22 cellular contexts compared by ENCODE assay signal in genomic region chr5:75671506-75671905, GRCh38. TPM values are rescaled to one million over a fixed set of nuclear protein-coding genes. Genes with fewer than 3 reads are reported as not detected.
DNase-seq lines count a peak whose midpoint lies in the region; ATAC-seq, FAIRE-seq and TF ChIP-seq lines count a peak whose summit lies in the region.
"Had no signal": no experiment of that assay in that cellular context is flagged by ENCODE, and none has a peak within 500 bp of the region (broad histone marks: within the 10 kb centered on the region; RNA-seq: fewer than 3 reads in every experiment).

No MANE protein-coding gene starts in this region.

- H3K9me3 Mint-ChIP-seq in activated T-helper 2 cell treated with anti-CD3 and anti-CD28 coated beads, Interferon-gamma antibody, Interleukin-2, Interleukin-4, amounts not matched to agents 10 μg/mL and 5 μg/mL and 100 μg/mL, durations not matched to agents 14 hours and 24 hours and 36 hours, result no peaks in the 10 kb centered on the region
- no peaks in the 10 kb centered on the region for H3K9me3 Mint-ChIP-seq in osteocyte (ENCODE audit: unreplicated experiment)
- H3K9me3 Mint-ChIP-seq in mesothelial cell of epicardium, result no peaks in the 10 kb centered on the region
- no peaks in the 10 kb centered on the region for H3K9me3 Mint-ChIP-seq in CD8-positive, alpha-beta T cell
- H3K9me3 Mint-ChIP-seq: CD4-positive, alpha-beta T cell had no signal

- no peaks in the 10 kb centered on the region for H3K9me3 ChIP-seq in CD8-positive, alpha-beta T cell (ENCODE audit: low read length)
- H3K9me3 ChIP-seq: BLaER1, Caco-2 had no signal

- H3K4me3 ChIP-seq in CD8-positive, alpha-beta T cell (ENCODE audit: low read depth, low read length), result no peak overlapping the region
- H3K4me3 ChIP-seq: BLaER1 had no signal

- POLR2A ChIA-PET in CD8-positive, alpha-beta T cell (lab: Charles Lee), result no interaction called here

- no peak overlapping the region for H3K4me3 Mint-ChIP-seq in activated T-helper 2 cell treated with anti-CD3 and anti-CD28 coated beads, Interferon-gamma antibody, Interleukin-2, Interleukin-4, amounts not matched to agents 10 μg/mL and 5 μg/mL and 100 μg/mL, durations not matched to agents 14 hours and 24 hours and 36 hours (ENCODE audit: low read depth)
- no peak overlapping the region for H3K4me3 Mint-ChIP-seq in osteocyte (ENCODE audit: unreplicated experiment)
- no peak overlapping the region for H3K4me3 Mint-ChIP-seq in mesothelial cell of epicardium
- H3K4me3 Mint-ChIP-seq in CD8-positive, alpha-beta T cell, result no peak overlapping the region
- H3K4me3 Mint-ChIP-seq: CD4-positive, alpha-beta T cell had no signal

- DNase-seq in LHCN-M2 (ENCODE audit: low read depth) (peak; percentile 18), osteocyte (ENCODE audit: extremely low spot score, unreplicated experiment) (no peak), mesothelial cell of epicardium (ENCODE audit: low spot score in 2 of 2, unreplicated experiment in 2 of 2) (no peak)
- no peak for DNase-seq in activated T-helper 2 cell treated with anti-CD3 and anti-CD28 coated beads, Interferon-gamma antibody, Interleukin-2, Interleukin-4, amounts not matched to agents 10 μg/mL and 5 μg/mL and 100 μg/mL, durations not matched to agents 14 hours and 24 hours and 36 hours (ENCODE audit: low spot score)
- DNase-seq in CD8-positive, alpha-beta T cell, result no peak
- DNase-seq: ACHN; Caco-2; CD4-positive, alpha-beta T cell; DMS 273 treated with DMSO at 0.1 percent for 48 hours; DMS79 treated with DMSO at 0.1 percent for 48 hours; KBM-7; NCI-H1092 treated with DMSO at 0.1 percent for 48 hours; NCI-H1436 treated with DMSO at 0.1 percent for 48 hours; NCI-H1930; NCI-H2227 treated with DMSO at 0.1 percent for 48 hours; NCI-H510A treated with DMSO at 0.1 percent for 48 hours; NCI-H748 treated with DMSO at 0.1 percent for 48 hours; SIG-M5 had no signal

- intact Hi-C loops in activated T-helper 2 cell treated with anti-CD3 and anti-CD28 coated beads, Interferon-gamma antibody, Interleukin-2, Interleukin-4, amounts not matched to agents 10 μg/mL and 5 μg/mL and 100 μg/mL, durations not matched to agents 14 hours and 24 hours and 36 hours (cut with micrococcal nuclease), result no loop called here
- intact Hi-C loops in CD8-positive, alpha-beta T cell (cut with DNase I, micrococcal nuclease), result loop anchor here in 1 of 2 experiments (10.0 kb wide), 2 partner anchors 627 to 747 kb away; no protein-coding TSS in a partner anchor

- H3K36me3 Mint-ChIP-seq in activated T-helper 2 cell treated with anti-CD3 and anti-CD28 coated beads, Interferon-gamma antibody, Interleukin-2, Interleukin-4, amounts not matched to agents 10 μg/mL and 5 μg/mL and 100 μg/mL, durations not matched to agents 14 hours and 24 hours and 36 hours (ENCODE audit: low read depth), result peaks cover 43% of the 10 kb centered on the region
- H3K36me3 Mint-ChIP-seq in osteocyte (ENCODE audit: unreplicated experiment) (peaks cover 10% of the 10 kb centered on the region), mesothelial cell of epicardium (peaks cover 4% of the 10 kb centered on the region)
- H3K36me3 Mint-ChIP-seq in CD8-positive, alpha-beta T cell, result peaks cover 29% of the 10 kb centered on the region

- no peaks in the 10 kb centered on the region for H3K27me3 ChIP-seq in CD8-positive, alpha-beta T cell (ENCODE audit: insufficient read depth, low read length)
- H3K27me3 ChIP-seq: BLaER1 had no signal

- H3K27ac ChIP-seq in CD8-positive, alpha-beta T cell (ENCODE audit: low read depth, low read length), result no peak overlapping the region
- H3K27ac ChIP-seq: BLaER1, HL-60 had no signal

- peaks cover 49% of the 10 kb centered on the region for H3K4me1 Mint-ChIP-seq in activated T-helper 2 cell treated with anti-CD3 and anti-CD28 coated beads, Interferon-gamma antibody, Interleukin-2, Interleukin-4, amounts not matched to agents 10 μg/mL and 5 μg/mL and 100 μg/mL, durations not matched to agents 14 hours and 24 hours and 36 hours (ENCODE audit: low read depth)
- H3K4me1 Mint-ChIP-seq in osteocyte (ENCODE audit: unreplicated experiment) (peaks cover 22% of the 10 kb centered on the region), mesothelial cell of epicardium (peaks cover 40% of the 10 kb centered on the region)
- peaks cover 14% of the 10 kb centered on the region for H3K4me1 Mint-ChIP-seq in CD8-positive, alpha-beta T cell (ENCODE audit: low read depth)

- no peak for TF ChIP-seq CTCF in osteocyte (IDR thresholded peaks at IDR 0.05)
- no peak for TF ChIP-seq CTCF in mesothelial cell of epicardium (IDR thresholded peaks at IDR 0.05; ENCODE audit: unreplicated experiment)
- no peak for TF ChIP-seq CTCF in CD8-positive, alpha-beta T cell (IDR thresholded peaks at IDR 0.05)

- no peaks in the 10 kb centered on the region for H3K27me3 Mint-ChIP-seq in activated T-helper 2 cell treated with anti-CD3 and anti-CD28 coated beads, Interferon-gamma antibody, Interleukin-2, Interleukin-4, amounts not matched to agents 10 μg/mL and 5 μg/mL and 100 μg/mL, durations not matched to agents 14 hours and 24 hours and 36 hours (ENCODE audit: low read depth)
- H3K27me3 Mint-ChIP-seq in osteocyte (ENCODE audit: unreplicated experiment) (no peaks in the 10 kb centered on the region), mesothelial cell of epicardium (ENCODE audit: low read depth) (no peaks in the 10 kb centered on the region)
- H3K27me3 Mint-ChIP-seq in CD8-positive, alpha-beta T cell (ENCODE audit: low read depth), result no peaks in the 10 kb centered on the region
- H3K27me3 Mint-ChIP-seq: CD4-positive, alpha-beta T cell had no signal

- peak; percentile 26 for FAIRE-seq in endometrium (lab: Jason Lieb, UNC)

- no peak for ATAC-seq in HG03280 (IDR thresholded peaks at IDR 0.05; ENCODE audit: unreplicated experiment)
- no peak for ATAC-seq in CD8-positive, alpha-beta T cell

- CTCF ChIA-PET in CD8-positive, alpha-beta T cell (lab: Charles Lee), result no interaction called here

- peaks cover 14% of the 10 kb centered on the region for H3K36me3 ChIP-seq in CD8-positive, alpha-beta T cell (ENCODE audit: insufficient read depth, low read length)

- peak overlapping the region; percentile 36 for H3K27ac Mint-ChIP-seq in activated T-helper 2 cell treated with anti-CD3 and anti-CD28 coated beads, Interferon-gamma antibody, Interleukin-2, Interleukin-4, amounts not matched to agents 10 μg/mL and 5 μg/mL and 100 μg/mL, durations not matched to agents 14 hours and 24 hours and 36 hours
- H3K27ac Mint-ChIP-seq in osteocyte (ENCODE audit: unreplicated experiment), result peak overlapping the region; percentile 43
- H3K27ac Mint-ChIP-seq in mesothelial cell of epicardium, result no peak overlapping the region
- no peak overlapping the region for H3K27ac Mint-ChIP-seq in CD8-positive, alpha-beta T cell
- H3K27ac Mint-ChIP-seq: CD4-positive, alpha-beta T cell had no signal

- H3K4me1 ChIP-seq in CD8-positive, alpha-beta T cell (ENCODE audit: insufficient read depth, low read length), result peaks cover 15% of the 10 kb centered on the region

RNA-seq across cellular contexts. Expression of gene POC5, which starts 45.7 kb away (rescaled TPM):
- 19.7 and 22.4 TPM in 2 replicates for total RNA-seq in LHCN-M2 (2014; rRNA removed)
- polyA plus RNA-seq in LHCN-M2 (2012), result 3.6 TPM
- total RNA-seq in activated T-helper 2 cell treated with anti-CD3 and anti-CD28 coated beads, Interferon-gamma antibody, Interleukin-2, Interleukin-4, amounts not matched to agents 10 μg/mL and 5 μg/mL and 100 μg/mL, durations not matched to agents 14 hours and 24 hours and 36 hours, result 16.2 and 16.5 TPM in 2 replicates
- total RNA-seq in osteocyte, result 9.9 and 11.8 TPM in 2 replicates
- 15.0 to 18.0 TPM (median 15.2 TPM) in 3 replicates for total RNA-seq in mesothelial cell of epicardium
- total RNA-seq in CD8-positive, alpha-beta T cell, result 1 to 10 TPM; 6.5 to 7.9 TPM

Comparison
In these comparisons a context has a peak if more than half of its experiments do, and no peak if none do; other contexts are left out.
1. H3K27ac Mint-ChIP-seq: peak in activated T-helper 2 cell treated with anti-CD3 and anti-CD28 coated beads, Interferon-gamma antibody, Interleukin-2, Interleukin-4, amounts not matched to agents 10 μg/mL and 5 μg/mL and 100 μg/mL, durations not matched to agents 14 hours and 24 hours and 36 hours (single experiment) and osteocyte (single experiment); none in mesothelial cell of epicardium (single experiment) and CD8-positive, alpha-beta T cell (single experiment).